27 cellular contexts compared by ENCODE assay signal in the genomic region with DNA sequence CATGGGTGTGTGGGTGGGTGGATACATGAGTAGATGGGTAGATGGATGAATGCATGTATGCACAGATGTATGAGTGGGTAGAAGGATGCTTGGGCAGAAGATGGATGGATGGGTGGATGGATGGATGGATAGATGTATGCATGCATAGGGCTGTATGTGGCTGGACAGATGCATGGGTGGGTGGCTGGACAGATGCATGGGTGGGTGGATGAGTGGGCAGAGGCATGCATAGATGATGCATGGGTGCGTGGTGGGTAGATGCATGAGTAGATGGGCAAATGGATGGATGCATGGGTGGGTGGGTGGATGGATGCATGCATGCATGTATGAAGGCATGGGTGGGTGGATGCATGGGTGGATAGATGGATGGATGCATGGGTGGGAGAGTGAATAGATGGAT. TPM values are rescaled to one million over a fixed set of nuclear protein-coding genes. Genes with fewer than 3 reads are reported as not detected.
"Had no signal": no experiment of that assay in that cellular context is flagged by ENCODE, and none has a peak within 500 bp of the region (broad histone marks: within the 10 kb centered on the region; RNA-seq: fewer than 3 reads in every experiment).

No MANE protein-coding gene starts in this region.

- H3K27me3 Mint-ChIP-seq: activated T-cell treated with anti-CD3 and anti-CD28 coated beads, Interleukin-2, amount 50 U/mL, for 24 hours; stimulated activated naive CD8-positive, alpha-beta T cell treated with anti-CD3 and anti-CD28 coated beads, Interleukin-15, Interleukin-2, amounts not matched to agents 100 ng/mL and 50 ng/mL, for 24 hours; type B pancreatic cell had no signal

- H3K27ac Mint-ChIP-seq: stimulated activated naive CD8-positive, alpha-beta T cell treated with anti-CD3 and anti-CD28 coated beads, Interleukin-15, Interleukin-2, amounts not matched to agents 100 ng/mL and 50 ng/mL, for 24 hours had no signal

- H3K4me3 Mint-ChIP-seq: activated T-cell treated with anti-CD3 and anti-CD28 coated beads, Interleukin-2, amount 50 U/mL, for 24 hours; stimulated activated naive CD8-positive, alpha-beta T cell treated with anti-CD3 and anti-CD28 coated beads, Interleukin-15, Interleukin-2, amounts not matched to agents 100 ng/mL and 50 ng/mL, for 24 hours; T-helper 1 cell treated with Interleukin-12 subunit alpha and Interleukin-12 subunit beta and Interleukin-4 antibody, amounts not matched to agents 30 μg/mL and 1 μg/mL, for 36 hours had no signal

- H3K9me3 Mint-ChIP-seq: activated T-cell treated with anti-CD3 and anti-CD28 coated beads, Interleukin-2, amount 50 U/mL, for 24 hours; stimulated activated naive CD8-positive, alpha-beta T cell treated with anti-CD3 and anti-CD28 coated beads, Interleukin-15, Interleukin-2, amounts not matched to agents 100 ng/mL and 50 ng/mL, for 24 hours; T-helper 1 cell treated with Interleukin-12 subunit alpha and Interleukin-12 subunit beta and Interleukin-4 antibody, amounts not matched to agents 30 μg/mL and 1 μg/mL, for 36 hours had no signal

- H3K36me3 Mint-ChIP-seq: type B pancreatic cell had no signal

- ATAC-seq: activated CD4-positive, CD25-positive, alpha-beta regulatory T cell treated with anti-CD3 and anti-CD28 coated beads, Interleukin-2, amount 50 U/mL, for 24 hours; activated naive CD4-positive, alpha-beta T cell treated with anti-CD3 and anti-CD28 coated beads, Interleukin-2, amount 50 U/mL, for 72 hours; left lung; mucosa of descending colon; right lobe of liver had no signal

- DNase-seq: activated CD4-positive, alpha-beta T cell treated with anti-CD3 and anti-CD28 coated beads for 48 hours; activated CD4-positive, alpha-beta T cell treated with anti-CD3 and anti-CD28 coated beads, Interleukin-2, amount 50 U/mL, for 48 hours; activated gamma-delta T cell; activated T-cell treated with anti-CD3 and anti-CD28 coated beads, Interleukin-2, amount 50 U/mL, for 24 hours; adrenal gland; aorta; body of pancreas; dermis blood vessel endothelial cell; effector CD4-positive, alpha-beta T cell; esophagus squamous epithelium; foreskin melanocyte; mucosa of descending colon; right lobe of liver; stimulated activated CD4-positive, alpha-beta T cell treated with anti-CD3 and anti-CD28 coated beads, Interleukin-2, amount 100 ng/mL, for 48 hours; SW 1271; T-helper 9 cell; WERI-Rb-1 had no signal

RNA-seq across cellular contexts. Expression of a gene that starts 6.8 kb away (rescaled TPM):
- total RNA-seq: myocyte had no signal

RNA-seq across cellular contexts. Expression of a gene that starts 32.0 kb away (rescaled TPM):
- total RNA-seq: activated naive CD4-positive, alpha-beta T cell treated with anti-CD3 and anti-CD28 coated beads, Interleukin-2, amount 50 U/mL, for 72 hours; dermis blood vessel endothelial cell; esophagus squamous epithelium; lung microvascular endothelial cell; skeletal muscle tissue; subcutaneous adipose tissue had no signal
